In genomic region chr5:173760461-173761181, GRCh38 we compare ENCODE assay signal across 16 cellular contexts.
"Had no signal": no experiment of that assay in that cellular context is flagged by ENCODE, and none has a peak within 500 bp of the region (broad histone marks: within the 10 kb centered on the region; RNA-seq: fewer than 3 reads in every experiment).

No MANE protein-coding gene starts in this region.

- ATAC-seq: left lung; naive thymus-derived CD8-positive, alpha-beta T cell; right cardiac atrium; stimulated activated naive CD8-positive, alpha-beta T cell treated with anti-CD3 and anti-CD28 coated beads, Interleukin-15, amount 100 ng/mL, for 72 hours had no signal

- H3K4me3 ChIP-seq: left lung, tibial artery had no signal

- H3K27ac ChIP-seq: left lung, tibial artery had no signal

- H3K36me3 ChIP-seq: left lung, tibial artery had no signal

- H3K27me3 ChIP-seq: left lung had no signal

- H3K9me3 ChIP-seq: left lung, tibial artery had no signal

- DNase-seq: activated CD4-positive, alpha-beta memory T cell treated with anti-CD3 and anti-CD28 coated beads for 36 hours; activated CD4-positive, alpha-beta T cell treated with anti-CD3 and anti-CD28 coated beads for 48 hours; activated naive CD4-positive, alpha-beta T cell treated with anti-CD3 and anti-CD28 coated beads, Interleukin-2, amount 10 ng/mL, durations not matched to agents 7 days and 5 days; activated T-cell treated with anti-CD3 and anti-CD28 coated beads, Interleukin-2, amount 50 U/mL, for 48 hours; amygdala; effector CD8-positive, alpha-beta T cell; foreskin fibroblast; kidney; left lung; mammary epithelial cell; naive thymus-derived CD8-positive, alpha-beta T cell; right cardiac atrium; stimulated activated CD4-positive, alpha-beta T cell treated with anti-CD3 and anti-CD28 coated beads, Interleukin-12 subunit alpha, Interleukin-12 subunit beta, amount 100 ng/mL, for 4 hours; stimulated activated CD4-positive, alpha-beta T cell treated with anti-CD3 and anti-CD28 coated beads, Interleukin-4, amount 100 ng/mL, for 4 hours; stimulated activated naive CD8-positive, alpha-beta T cell treated with anti-CD3 and anti-CD28 coated beads, Interleukin-15, amount 100 ng/mL, for 72 hours; tibial artery had no signal
